ENCODE assay signal across 15 cellular contexts in genomic region chr19:47240561-47240960, GRCh38. TPM values are rescaled to one million over a fixed set of nuclear protein-coding genes. Genes with fewer than 3 reads are reported as not detected.
A peak's percentile ranks its signal among the peaks of the same experiment; 100 is the strongest.
DNase-seq lines count a peak whose midpoint lies in the region; ATAC-seq, FAIRE-seq and TF ChIP-seq lines count a peak whose summit lies in the region.
"Had no signal": no experiment of that assay in that cellular context is flagged by ENCODE, and none has a peak within 500 bp of the region (broad histone marks: within the 10 kb centered on the region; RNA-seq: fewer than 3 reads in every experiment).

No MANE protein-coding gene starts in this region.

- no peak for ATAC-seq in upper lobe of left lung (ENCODE audit: low FRiP score in 2 of 2)

- peak overlapping the region; percentile 73 for H2BK12ac ChIP-seq in neuronal stem cell (ENCODE audit: low read length)

- POLR2A ChIA-PET in Caco-2 (lab: Charles Lee), result interaction anchor here (0.7 to 1.0 kb wide), 3 partner anchors 15 to 247 kb away, joined by 4 to 6 read pairs (median 6); partner anchors contain the start of gene CCDC9
- POLR2A ChIA-PET in endothelial cell of umbilical vein (lab: Charles Lee), result interaction anchor here (0.6 kb wide), 1 partner anchor 16 kb away, joined by 3 read pairs; no protein-coding TSS in a partner anchor

- FAIRE-seq in endothelial cell of umbilical vein (lab: Jason Lieb, UNC), result no peak
- FAIRE-seq: GM12891, GM19239 had no signal

- no peak overlapping the region for H3K27ac ChIP-seq in endothelial cell of umbilical vein (ENCODE audit: insufficient read depth, low read depth, low read length)
- H3K27ac ChIP-seq in neuronal stem cell (replicated peaks; ENCODE audit: low read length), result no peak overlapping the region
- H3K27ac ChIP-seq in upper lobe of left lung, result no peak overlapping the region
- H3K27ac ChIP-seq: GM23248, suprapubic skin had no signal

- no peak overlapping the region for H4K91ac ChIP-seq in neuronal stem cell (ENCODE audit: low read depth, low read length, poor library complexity)

- no peaks in the 10 kb centered on the region for H3K27me3 Mint-ChIP-seq in Caco-2 (ENCODE audit: insufficient read depth, unreplicated experiment)

- CTCF ChIA-PET in Caco-2 (lab: Charles Lee), result interaction anchor here (0.6 to 1.3 kb wide), 4 partner anchors 14 to 127 kb away, joined by 3 to 8 read pairs (median 6); partner anchors contain the start of gene ZC3H4
- CTCF ChIA-PET in endothelial cell of umbilical vein (lab: Charles Lee), result no interaction called here

- H3K4me1 ChIP-seq in Caco-2, result peaks cover 14% of the 10 kb centered on the region
- peaks cover 21% of the 10 kb centered on the region for H3K4me1 ChIP-seq in endothelial cell of umbilical vein (ENCODE audit: control insufficient read depth, extremely low read depth, insufficient read depth, low read length)
- H3K4me1 ChIP-seq in neuronal stem cell (ENCODE audit: control insufficient read depth in 2 of 2, insufficient read depth in 1 of 2, low read depth in 1 of 2, low read length in 2 of 2), result peaks cover 24 to 31% of the 10 kb centered on the region in 2 donors
- H3K4me1 ChIP-seq in upper lobe of left lung, result peaks cover 35 to 49% (median 45%) of the 10 kb centered on the region in 4 donors

- H3K4me2 ChIP-seq in endothelial cell of umbilical vein (ENCODE audit: insufficient read depth, low read length), result no peak overlapping the region
- peak overlapping the region; percentile 21 for H3K4me2 ChIP-seq in neuronal stem cell (ENCODE audit: insufficient read depth, low read length, poor library complexity, severe bottlenecking)

- H3K9me1 ChIP-seq in endothelial cell of umbilical vein (replicated peaks; ENCODE audit: control insufficient read depth, extremely low read depth, insufficient read depth, low read length), result no peaks in the 10 kb centered on the region

- intact Hi-C loops in Caco-2 (cut with micrococcal nuclease; ENCODE audit: unreplicated experiment), result loop anchor here (5.0 kb wide), 1 partner anchor 108 kb away; the partner anchor contains the start of gene SAE1
- intact Hi-C loops in endothelial cell of umbilical vein (cut with micrococcal nuclease), result loop anchor here (5.0 kb wide), 2 partner anchors 203 to 383 kb away; no protein-coding TSS in a partner anchor

- peak overlapping the region; percentile 31 for H2BK120ac ChIP-seq in neuronal stem cell (ENCODE audit: low read depth, low read length)

- H3K4me3 ChIP-seq in Caco-2 (ENCODE audit: low read depth, low read length), result peak overlapping the region; percentile 4
- peak overlapping the region; percentile 18; the same call in 1 of the 2 replicates for H3K4me3 ChIP-seq in LNCaP clone FGC (ENCODE audit: low read depth, low read length)
- H3K4me3 ChIP-seq in endothelial cell of umbilical vein (replicated peaks in 1 of 3; ENCODE audit: insufficient read depth in 1 of 3, low read depth in 1 of 3, low read length in 3 of 3), result no peak overlapping the region
- H3K4me3 ChIP-seq in neuronal stem cell (ENCODE audit: low read length in 2 of 2), result peak overlapping the region in 1 of 2 donors; percentile 23
- no peak overlapping the region for H3K4me3 ChIP-seq in upper lobe of left lung
- H3K4me3 ChIP-seq in MG63, result no peak overlapping the region

- H2BK15ac ChIP-seq in neuronal stem cell (ENCODE audit: low read length), result peak overlapping the region; percentile 58

- H4K8ac ChIP-seq in neuronal stem cell (ENCODE audit: low read depth, low read length), result no peak overlapping the region

- H3K23ac ChIP-seq in neuronal stem cell (ENCODE audit: low read depth, low read length, poor library complexity), result no peak overlapping the region

- H3K79me1 ChIP-seq in neuronal stem cell (ENCODE audit: low read depth, low read length), result peaks cover 7% of the 10 kb centered on the region

- no peaks in the 10 kb centered on the region for H3K9me3 Mint-ChIP-seq in Caco-2 (ENCODE audit: unreplicated experiment)
- H3K9me3 Mint-ChIP-seq: activated CD4-positive, alpha-beta memory T cell treated with anti-CD3 and anti-CD28 coated beads, Interleukin-2, amount 10 ng/mL, durations not matched to agents 7 days and 5 days had no signal

- TF ChIP-seq POLR2A in endothelial cell of umbilical vein (IDR thresholded peaks at IDR 0.05; ENCODE audit: low read depth, low read length) (no peak), upper lobe of left lung (IDR thresholded peaks at IDR 0.05) (no peak)

- H3K4me1 Mint-ChIP-seq in Caco-2 (ENCODE audit: low read depth, unreplicated experiment), result peaks cover 8% of the 10 kb centered on the region

- H2AFZ ChIP-seq in endothelial cell of umbilical vein (ENCODE audit: low read depth, low read length), result no peak overlapping the region
- peak overlapping the region; percentile 53 for H2AFZ ChIP-seq in neuronal stem cell (ENCODE audit: low read length)

- H3K27me3 ChIP-seq in Caco-2 (replicated peaks; ENCODE audit: control insufficient read depth, insufficient read depth, low read length), result no peaks in the 10 kb centered on the region
- H3K27me3 ChIP-seq in endothelial cell of umbilical vein (ENCODE audit: control insufficient read depth in 2 of 2, insufficient read depth in 2 of 2, low read length in 2 of 2), result no peaks in the 10 kb centered on the region
- H3K27me3 ChIP-seq in neuronal stem cell (ENCODE audit: control insufficient read depth in 3 of 3, insufficient read depth in 3 of 3, low read depth in 1 of 3, low read length in 3 of 3), result peaks cover 0 to 30% (median 4%) of the 10 kb centered on the region in 3 experiments
- peaks cover 0 to 11% (median 8%) of the 10 kb centered on the region in 4 donors for H3K27me3 ChIP-seq in upper lobe of left lung
- H3K27me3 ChIP-seq in MG63, result no peaks in the 10 kb centered on the region

- no peak overlapping the region for H2BK5ac ChIP-seq in neuronal stem cell (ENCODE audit: low read length)

- no peak overlapping the region for H3K27ac Mint-ChIP-seq in Caco-2 (ENCODE audit: unreplicated experiment)
- H3K27ac Mint-ChIP-seq: activated CD4-positive, alpha-beta memory T cell treated with anti-CD3 and anti-CD28 coated beads, Interleukin-2, amount 10 ng/mL, durations not matched to agents 7 days and 5 days had no signal

- peak overlapping the region; percentile 96 for H2AK5ac ChIP-seq in neuronal stem cell (ENCODE audit: low read depth, low read length)

- no CpG with 5 or more reads among the region's 6 CpGs for WGBS in neuronal stem cell (ENCODE audit: extremely low coverage in 2 of 2, insufficient read length in 2 of 2, insufficient replicate concordance in 1 of 2), 2 donors
- WGBS in upper lobe of left lung, 2 donors, result 20 to 65% methylated on average over 1 to 6 of the region's 6 CpGs

- peak overlapping the region; percentile 71 for H3K18ac ChIP-seq in neuronal stem cell (ENCODE audit: low read length)

- no peak overlapping the region for H3K4me3 Mint-ChIP-seq in Caco-2 (ENCODE audit: unreplicated experiment)
- H3K4me3 Mint-ChIP-seq: activated CD4-positive, alpha-beta memory T cell treated with anti-CD3 and anti-CD28 coated beads, Interleukin-2, amount 10 ng/mL, durations not matched to agents 7 days and 5 days had no signal

- no peak for TF ChIP-seq EP300 in upper lobe of left lung (IDR thresholded peaks at IDR 0.05)

- H3K36me3 ChIP-seq in Caco-2 (ENCODE audit: control insufficient read depth, insufficient read depth, low read length), result no peaks in the 10 kb centered on the region
- no peaks in the 10 kb centered on the region for H3K36me3 ChIP-seq in endothelial cell of umbilical vein (ENCODE audit: control insufficient read depth in 2 of 2, extremely low read depth in 1 of 2, insufficient read depth in 2 of 2, low read length in 2 of 2)
- H3K36me3 ChIP-seq in neuronal stem cell (replicated peaks in 1 of 2; ENCODE audit: control insufficient read depth in 2 of 2, insufficient read depth in 2 of 2, low read length in 2 of 2), result peaks cover 0 to 2% of the 10 kb centered on the region in 2 donors
- no peaks in the 10 kb centered on the region for H3K36me3 ChIP-seq in upper lobe of left lung
- H3K36me3 ChIP-seq in MG63, result peaks cover 2% of the 10 kb centered on the region; the same call in 1 of the 2 replicates
- H3K36me3 ChIP-seq: adrenal gland, suprapubic skin had no signal

- no peak overlapping the region for H3K14ac ChIP-seq in neuronal stem cell (ENCODE audit: low read length)

- DNase-seq in Caco-2, result no peak
- no peak for DNase-seq in LNCaP clone FGC (ENCODE audit: low read depth)
- DNase-seq in endothelial cell of umbilical vein (ENCODE audit: low read depth, low spot score), result no peak
- DNase-seq in neuronal stem cell (ENCODE audit: low spot score), result no peak
- DNase-seq in AG20443 (ENCODE audit: low spot score), result no peak
- no peak for DNase-seq in occipital lobe (lab: John Stamatoyannopoulos, UW)
- no peak for DNase-seq in upper lobe of left lung
- DNase-seq in MG63, result no peak
- DNase-seq: KG1 had no signal

- H3K4ac ChIP-seq in neuronal stem cell (ENCODE audit: low read length), result no peak overlapping the region

- dilution Hi-C loops in endothelial cell of umbilical vein (cut with MboI; ENCODE audit: extremely low pct_ligation_motif_present, low sequenced_read_pairs), result no loop called here

- H3K9ac ChIP-seq in endothelial cell of umbilical vein (replicated peaks; ENCODE audit: extremely low read depth, insufficient read depth, low read length) (no peak overlapping the region), neuronal stem cell (ENCODE audit: low read depth, low read length, poor library complexity) (no peak overlapping the region)

- TF ChIP-seq CTCF in Caco-2 (IDR thresholded peaks at IDR 0.05; ENCODE audit: insufficient read depth in 1 of 2, low read depth in 1 of 2, low read length in 1 of 2, severe bottlenecking in 1 of 2, unreplicated experiment in 1 of 2), result no peak
- TF ChIP-seq CTCF in LNCaP clone FGC (IDR thresholded peaks at IDR 0.05; ENCODE audit: control insufficient read depth, extremely low read depth, insufficient read depth), result no peak
- no peak for TF ChIP-seq CTCF in endothelial cell of umbilical vein (IDR thresholded peaks at IDR 0.05; ENCODE audit: extremely low read depth in 1 of 2, insufficient read depth in 1 of 2, low read depth in 1 of 2, low read length in 2 of 2)
- TF ChIP-seq CTCF in upper lobe of left lung (IDR thresholded peaks at IDR 0.05), result no peak

- no peaks in the 10 kb centered on the region for H3K79me2 ChIP-seq in endothelial cell of umbilical vein (ENCODE audit: control insufficient read depth, insufficient read depth, low read length)

- H3K9me3 ChIP-seq in Caco-2 (0 out of 2 replicates have a peak, but pooled peaks cover 3% of the 10 kb centered on the region), endothelial cell of umbilical vein (replicated peaks; ENCODE audit: control insufficient read depth, insufficient read depth, low read length) (no peaks in the 10 kb centered on the region), neuronal stem cell (replicated peaks in 1 of 2; ENCODE audit: control insufficient read depth in 2 of 2, insufficient read depth in 1 of 2, low read depth in 1 of 2, low read length in 2 of 2) (peaks cover 0 to 6% of the 10 kb centered on the region in 2 donors), upper lobe of left lung (no peaks in the 10 kb centered on the region), MG63 (0 out of 2 replicates have a peak, but pooled peaks cover 2% of the 10 kb centered on the region)
- H3K9me3 ChIP-seq: adrenal gland, suprapubic skin had no signal

- H4K20me1 ChIP-seq in endothelial cell of umbilical vein (replicated peaks; ENCODE audit: control insufficient read depth, extremely low read depth, insufficient read depth, low read length), result no peaks in the 10 kb centered on the region

- peaks cover 7% of the 10 kb centered on the region for H3K36me3 Mint-ChIP-seq in Caco-2 (ENCODE audit: insufficient read depth, unreplicated experiment)

- BruUV-seq in Caco-2 (replicated peaks; lab: Mats Ljungman, UMichigan) (no TSS peak), endothelial cell of umbilical vein (replicated peaks; lab: Mats Ljungman, UMichigan) (no TSS peak)

RNA-seq across cellular contexts. Expression of gene BBC3, which starts 9.6 kb away (rescaled TPM):
- total RNA-seq in Caco-2 (2022) (10.5 and 10.8 TPM in 2 replicates), endothelial cell of umbilical vein (27.6 and 35.7 TPM in 2 replicates), occipital lobe (13.4 TPM), upper lobe of left lung (10 to 100 TPM in 4 of 6 donors, 1 to 10 TPM in 2; 7.4 to 29.3 (median 15.9) TPM)
- polyA plus RNA-seq in endothelial cell of umbilical vein, result 11.3 and 15.8 TPM in 2 replicates
- 5.6 and 9.7 TPM in 2 replicates for polyA plus RNA-seq in endothelial cell of umbilical vein (2011; cell fraction: cytosol; rRNA removed)
- 16.7 and 16.8 TPM in 2 replicates for polyA plus RNA-seq in endothelial cell of umbilical vein (2011; cell fraction: nucleus; rRNA removed)
- polyA plus RNA-seq in endothelial cell of umbilical vein (2012), result 9.7 and 16.2 TPM in 2 replicates
- 4.9 and 8.2 TPM in 2 replicates for polyA minus RNA-seq in endothelial cell of umbilical vein
- 5.2 TPM for polyA minus RNA-seq in endothelial cell of umbilical vein (2011; cell fraction: cytosol; rRNA and poly(A)+ RNA removed)
- 5.9 and 8.8 TPM in 2 replicates for polyA minus RNA-seq in endothelial cell of umbilical vein (2011; cell fraction: nucleus; rRNA and poly(A)+ RNA removed)
- polyA plus RNA-seq in neuronal stem cell (2013, experiment 1 of 2), result 20.7 TPM
- 20.0 TPM for polyA plus RNA-seq in neuronal stem cell (2013, experiment 2 of 2)
- 14.7 and 38.8 TPM in 2 replicates for total RNA-seq in MG63 (2014; rRNA removed; shearing (Covaris generic); ENCODE audit: low replicate concordance)

RNA-seq across cellular contexts. Expression of gene CCDC9, which starts 15.8 kb away (rescaled TPM):
- total RNA-seq in Caco-2 (2022), result 43.1 and 44.3 TPM in 2 replicates
- 26.9 and 29.0 TPM in 2 replicates for total RNA-seq in endothelial cell of umbilical vein
- 4.6 and 6.0 TPM in 2 replicates for polyA plus RNA-seq in endothelial cell of umbilical vein
- polyA plus RNA-seq in endothelial cell of umbilical vein (2011; cell fraction: cytosol; rRNA removed), result 4.2 and 5.1 TPM in 2 replicates
- 21.1 and 30.7 TPM in 2 replicates for polyA plus RNA-seq in endothelial cell of umbilical vein (2011; cell fraction: nucleus; rRNA removed)
- 14.2 and 25.1 TPM in 2 replicates for polyA plus RNA-seq in endothelial cell of umbilical vein (2012)
- polyA minus RNA-seq in endothelial cell of umbilical vein, result 4.0 and 7.1 TPM in 2 replicates
- 4.5 TPM for polyA minus RNA-seq in endothelial cell of umbilical vein (2011; cell fraction: cytosol; rRNA and poly(A)+ RNA removed)
- 11.6 and 17.7 TPM in 2 replicates for polyA minus RNA-seq in endothelial cell of umbilical vein (2011; cell fraction: nucleus; rRNA and poly(A)+ RNA removed)
- 15.9 TPM for polyA plus RNA-seq in neuronal stem cell (2013, experiment 1 of 2)
- polyA plus RNA-seq in neuronal stem cell (2013, experiment 2 of 2), result 14.8 TPM
- 2.8 TPM for total RNA-seq in occipital lobe
- 10 to 100 TPM; 18.2 to 91.1 (median 35.0) TPM for total RNA-seq in upper lobe of left lung
- 17.5 and 22.9 TPM in 2 replicates for total RNA-seq in MG63 (2014; rRNA removed; shearing (Covaris generic); ENCODE audit: low replicate concordance)

RNA-seq across cellular contexts. Expression of gene INAFM1, which starts 34.1 kb away (rescaled TPM):
- total RNA-seq in Caco-2 (2022) (10.1 and 10.4 TPM in 2 replicates), endothelial cell of umbilical vein (8.3 and 9.4 TPM in 2 replicates), occipital lobe (2.3 TPM), upper lobe of left lung (10 to 100 TPM in 4 of 6 donors, 1 to 10 TPM in 1, under 1 TPM in 1; 0.59 to 28.3 (median 22.4) TPM)
- 2.8 and 3.0 TPM in 2 replicates for polyA plus RNA-seq in endothelial cell of umbilical vein
- polyA plus RNA-seq in endothelial cell of umbilical vein (2011; cell fraction: cytosol; rRNA removed), result 0.84 and 1.7 TPM in 2 replicates
- polyA plus RNA-seq in endothelial cell of umbilical vein (2011; cell fraction: nucleus; rRNA removed), result 3.1 and 5.0 TPM in 2 replicates
- 3.0 and 6.4 TPM in 2 replicates for polyA plus RNA-seq in endothelial cell of umbilical vein (2012)
- polyA minus RNA-seq in endothelial cell of umbilical vein, result 0.55 and 1.1 TPM in 2 replicates
- not detected for polyA minus RNA-seq in endothelial cell of umbilical vein (2011; cell fraction: cytosol; rRNA and poly(A)+ RNA removed)
- polyA minus RNA-seq in endothelial cell of umbilical vein (2011; cell fraction: nucleus; rRNA and poly(A)+ RNA removed), result 1.1 and 2.5 TPM in 2 replicates
- 7.5 TPM for polyA plus RNA-seq in neuronal stem cell (2013, experiment 1 of 2)
- 6.6 TPM for polyA plus RNA-seq in neuronal stem cell (2013, experiment 2 of 2)
- total RNA-seq in MG63 (2014; rRNA removed; shearing (Covaris generic); ENCODE audit: low replicate concordance), result 5.5 TPM in 1 of 2 replicates, not detected in the other

Comparison
In these comparisons a context has a peak if more than half of its experiments do, and no peak if none do; other contexts are left out.
1. H3K4me3 ChIP-seq: peak in Caco-2 (single experiment) and LNCaP clone FGC (single experiment); none in endothelial cell of umbilical vein (0 of 3), upper lobe of left lung (0 of 4) and MG63 (single experiment).